Comparison of ENCODE assay signal across 39 cellular contexts in genomic region chr1:26090893-26091292, GRCh38. TPM values are rescaled to one million over a fixed set of nuclear protein-coding genes. Genes with fewer than 3 reads are reported as not detected.
"Had no signal": no experiment of that assay in that cellular context is flagged by ENCODE, and none has a peak within 500 bp of the region (broad histone marks: within the 10 kb centered on the region; RNA-seq: fewer than 3 reads in every experiment).

No MANE protein-coding gene starts in this region.

- H3K36me3 ChIP-seq: adrenal gland, ascending aorta, brain microvascular endothelial cell, breast epithelium, cardiac muscle cell had no signal

- H3K27ac Mint-ChIP-seq: activated naive CD4-positive, alpha-beta T cell treated with anti-CD3 and anti-CD28 coated beads for 36 hours; activated naive CD4-positive, alpha-beta T cell treated with anti-CD3 and anti-CD28 coated beads, Interleukin-2, amount 10 ng/mL, durations not matched to agents 7 days and 5 days; activated naive CD4-positive, alpha-beta T cell treated with anti-CD3 and anti-CD28 coated beads, Interleukin-2, amount 50 U/mL, for 24 hours; activated naive CD4-positive, alpha-beta T cell treated with anti-CD3 and anti-CD28 coated beads, Interleukin-2, amount 50 U/mL, for 72 hours; activated naive CD8-positive, alpha-beta T cell; activated naive CD8-positive, alpha-beta T cell treated with anti-CD3 and anti-CD28 coated beads for 36 hours; activated naive CD8-positive, alpha-beta T cell treated with anti-CD3 and anti-CD28 coated beads, Interleukin-2, amount 10 ng/mL, durations not matched to agents 7 days and 5 days; activated naive CD8-positive, alpha-beta T cell treated with anti-CD3 and anti-CD28 coated beads, Interleukin-2, amount 50 U/mL, for 24 hours; activated T-cell treated with anti-CD3 and anti-CD28 coated beads, Interleukin-2, amount 50 U/mL, for 24 hours; activated T-cell treated with anti-CD3 and anti-CD28 coated beads, Interleukin-2, amount 50 U/mL, for 72 hours; activated T-helper 1 cell treated with anti-CD3 and anti-CD28 coated beads, Interleukin-12 subunit alpha, Interleukin-12 subunit beta, Interleukin-2, Interleukin-4 antibody, amounts not matched to agents 30 ng/mL and 10 ng/mL and 1 ng/mL, durations not matched to agents 14 hours and 24 hours and 36 hours; activated T-helper 17 cell treated with anti-CD3 and anti-CD28 coated beads, Interleukin-2, amount 50 U/mL, for 72 hours; activated T-helper 2 cell treated with anti-CD3 and anti-CD28 coated beads, Interferon-gamma antibody, Interleukin-2, Interleukin-4, amounts not matched to agents 10 μg/mL and 5 μg/mL and 100 μg/mL, durations not matched to agents 14 hours and 24 hours and 36 hours; brain had no signal

- H3K4me1 ChIP-seq: ascending aorta, breast epithelium had no signal

- H3K4me3 Mint-ChIP-seq: activated naive CD4-positive, alpha-beta T cell treated with anti-CD3 and anti-CD28 coated beads for 36 hours; activated naive CD4-positive, alpha-beta T cell treated with anti-CD3 and anti-CD28 coated beads, Interleukin-2, amount 10 ng/mL, durations not matched to agents 7 days and 5 days; activated naive CD4-positive, alpha-beta T cell treated with anti-CD3 and anti-CD28 coated beads, Interleukin-2, amount 50 U/mL, for 24 hours; activated naive CD8-positive, alpha-beta T cell; activated naive CD8-positive, alpha-beta T cell treated with anti-CD3 and anti-CD28 coated beads for 36 hours; activated naive CD8-positive, alpha-beta T cell treated with anti-CD3 and anti-CD28 coated beads, Interleukin-2, amount 10 ng/mL, durations not matched to agents 7 days and 5 days; activated naive CD8-positive, alpha-beta T cell treated with anti-CD3 and anti-CD28 coated beads, Interleukin-2, amount 50 U/mL, for 24 hours; activated T-cell treated with anti-CD3 and anti-CD28 coated beads, Interleukin-2, amount 50 U/mL, for 24 hours; activated T-cell treated with anti-CD3 and anti-CD28 coated beads, Interleukin-2, amount 50 U/mL, for 4 hours; activated T-cell treated with anti-CD3 and anti-CD28 coated beads, Interleukin-2, amount 50 U/mL, for 72 hours; activated T-helper 1 cell treated with anti-CD3 and anti-CD28 coated beads, Interleukin-12 subunit alpha, Interleukin-12 subunit beta, Interleukin-2, Interleukin-4 antibody, amounts not matched to agents 30 ng/mL and 10 ng/mL and 1 ng/mL, durations not matched to agents 14 hours and 24 hours and 36 hours; activated T-helper 17 cell treated with anti-CD3 and anti-CD28 coated beads, Interleukin-2, amount 50 U/mL, for 72 hours; brain; central memory CD8-positive, alpha-beta T cell had no signal

- FAIRE-seq: astrocyte, bronchial epithelial cell, colon had no signal

- H3K27me3 ChIP-seq: ascending aorta, brain microvascular endothelial cell, cardiac muscle cell had no signal

- DNase-seq: activated effector memory CD4-positive, alpha-beta T cell treated with Interleukin-2 at 50 U/mL for 16 hours; activated gamma-delta T cell; activated gamma-delta T cell treated with Interleukin-2 at 50 U/mL for 16 hours; activated naive CD4-positive, alpha-beta T cell; activated naive CD4-positive, alpha-beta T cell treated with anti-CD3 and anti-CD28 coated beads for 36 hours; activated naive CD4-positive, alpha-beta T cell treated with anti-CD3 and anti-CD28 coated beads, Interleukin-2, amount 10 ng/mL, durations not matched to agents 7 days and 5 days; activated naive CD4-positive, alpha-beta T cell treated with anti-CD3 and anti-CD28 coated beads, Interleukin-2, amount 50 U/mL, for 16 hours; activated naive CD4-positive, alpha-beta T cell treated with Interleukin-2 at 50 U/mL for 16 hours; activated naive CD8-positive, alpha-beta T cell treated with anti-CD3 and anti-CD28 coated beads for 36 hours; activated naive CD8-positive, alpha-beta T cell treated with anti-CD3 and anti-CD28 coated beads, Interleukin-2, amount 10 ng/mL, durations not matched to agents 7 days and 5 days; activated naive CD8-positive, alpha-beta T cell treated with anti-CD3 and anti-CD28 coated beads, Interleukin-2, amount 50 U/mL, for 24 hours; activated T-cell treated with anti-CD3 and anti-CD28 coated beads, Interleukin-2, amount 50 U/mL, for 24 hours; activated T-cell treated with anti-CD3 and anti-CD28 coated beads, Interleukin-2, amount 50 U/mL, for 4 hours; activated T-cell treated with anti-CD3 and anti-CD28 coated beads, Interleukin-2, amount 50 U/mL, for 48 hours; activated T-cell treated with anti-CD3 and anti-CD28 coated beads, Interleukin-2, amount 50 U/mL, for 72 hours; adrenal gland; amniotic stem cell; amygdala; anterior cingulate cortex; aorta; brain microvascular endothelial cell; caudate nucleus; central memory CD4-positive, alpha-beta T cell; cerebellar nuclear complex had no signal

- H3K9me3 ChIP-seq: adrenal gland, ascending aorta, breast epithelium had no signal

- ATAC-seq: activated naive CD4-positive, alpha-beta T cell treated with anti-CD3 and anti-CD28 coated beads, Interleukin-2, amount 50 U/mL, for 72 hours; activated naive CD8-positive, alpha-beta T cell treated with anti-CD3 and anti-CD28 coated beads, Interleukin-2, amount 50 U/mL, for 24 hours; activated T-cell treated with anti-CD3 and anti-CD28 coated beads, Interleukin-2, amount 50 U/mL, for 4 hours; activated T-cell treated with anti-CD3 and anti-CD28 coated beads, Interleukin-2, amount 50 U/mL, for 72 hours; activated T-helper 17 cell treated with anti-CD3 and anti-CD28 coated beads, Interleukin-2, amount 50 U/mL, for 72 hours had no signal

- H3K4me3 ChIP-seq: adrenal gland, ascending aorta, breast epithelium, cardiac muscle cell had no signal

- H3K36me3 Mint-ChIP-seq: activated naive CD4-positive, alpha-beta T cell treated with anti-CD3 and anti-CD28 coated beads, Interleukin-2, amount 10 ng/mL, durations not matched to agents 7 days and 5 days; activated naive CD4-positive, alpha-beta T cell treated with anti-CD3 and anti-CD28 coated beads, Interleukin-2, amount 50 U/mL, for 24 hours; activated naive CD4-positive, alpha-beta T cell treated with anti-CD3 and anti-CD28 coated beads, Interleukin-2, amount 50 U/mL, for 72 hours; activated naive CD8-positive, alpha-beta T cell; activated naive CD8-positive, alpha-beta T cell treated with anti-CD3 and anti-CD28 coated beads for 36 hours; activated naive CD8-positive, alpha-beta T cell treated with anti-CD3 and anti-CD28 coated beads, Interleukin-2, amount 10 ng/mL, durations not matched to agents 7 days and 5 days; brain had no signal

- H3K9me3 Mint-ChIP-seq: activated naive CD4-positive, alpha-beta T cell treated with anti-CD3 and anti-CD28 coated beads for 36 hours; activated naive CD4-positive, alpha-beta T cell treated with anti-CD3 and anti-CD28 coated beads, Interleukin-2, amount 10 ng/mL, durations not matched to agents 7 days and 5 days; activated naive CD4-positive, alpha-beta T cell treated with anti-CD3 and anti-CD28 coated beads, Interleukin-2, amount 50 U/mL, for 24 hours; activated naive CD4-positive, alpha-beta T cell treated with anti-CD3 and anti-CD28 coated beads, Interleukin-2, amount 50 U/mL, for 72 hours; activated naive CD8-positive, alpha-beta T cell treated with anti-CD3 and anti-CD28 coated beads for 36 hours; activated naive CD8-positive, alpha-beta T cell treated with anti-CD3 and anti-CD28 coated beads, Interleukin-2, amount 10 ng/mL, durations not matched to agents 7 days and 5 days; activated naive CD8-positive, alpha-beta T cell treated with anti-CD3 and anti-CD28 coated beads, Interleukin-2, amount 50 U/mL, for 24 hours; activated T-cell treated with anti-CD3 and anti-CD28 coated beads, Interleukin-2, amount 50 U/mL, for 24 hours; activated T-cell treated with anti-CD3 and anti-CD28 coated beads, Interleukin-2, amount 50 U/mL, for 4 hours; activated T-cell treated with anti-CD3 and anti-CD28 coated beads, Interleukin-2, amount 50 U/mL, for 72 hours; activated T-helper 1 cell treated with anti-CD3 and anti-CD28 coated beads, Interleukin-12 subunit alpha, Interleukin-12 subunit beta, Interleukin-2, Interleukin-4 antibody, amounts not matched to agents 30 ng/mL and 10 ng/mL and 1 ng/mL, durations not matched to agents 14 hours and 24 hours and 36 hours; activated T-helper 17 cell treated with anti-CD3 and anti-CD28 coated beads, Interleukin-2, amount 50 U/mL, for 72 hours; activated T-helper 2 cell treated with anti-CD3 and anti-CD28 coated beads, Interferon-gamma antibody, Interleukin-2, Interleukin-4, amounts not matched to agents 10 μg/mL and 5 μg/mL and 100 μg/mL, durations not matched to agents 14 hours and 24 hours and 36 hours; central memory CD8-positive, alpha-beta T cell had no signal

- H3K27ac ChIP-seq: adrenal gland, ascending aorta, brain microvascular endothelial cell, breast epithelium, cardiac muscle cell had no signal

- H3K4me1 Mint-ChIP-seq: activated naive CD4-positive, alpha-beta T cell treated with anti-CD3 and anti-CD28 coated beads, Interleukin-2, amount 10 ng/mL, durations not matched to agents 7 days and 5 days; activated naive CD4-positive, alpha-beta T cell treated with anti-CD3 and anti-CD28 coated beads, Interleukin-2, amount 50 U/mL, for 24 hours; activated naive CD8-positive, alpha-beta T cell treated with anti-CD3 and anti-CD28 coated beads for 36 hours; activated naive CD8-positive, alpha-beta T cell treated with anti-CD3 and anti-CD28 coated beads, Interleukin-2, amount 10 ng/mL, durations not matched to agents 7 days and 5 days; activated naive CD8-positive, alpha-beta T cell treated with anti-CD3 and anti-CD28 coated beads, Interleukin-2, amount 50 U/mL, for 24 hours; activated T-helper 17 cell treated with anti-CD3 and anti-CD28 coated beads, Interleukin-2, amount 50 U/mL, for 72 hours; central memory CD8-positive, alpha-beta T cell had no signal

RNA-seq across cellular contexts. Expression of gene TRIM63, which starts 23.5 kb away (rescaled TPM):
- total RNA-seq: activated naive CD8-positive, alpha-beta T cell treated with anti-CD3 and anti-CD28 coated beads for 36 hours; activated naive CD8-positive, alpha-beta T cell treated with anti-CD3 and anti-CD28 coated beads, Interleukin-2, amount 10 ng/mL, durations not matched to agents 7 days and 5 days; activated T-cell treated with anti-CD3 and anti-CD28 coated beads, Interleukin-2, amount 50 U/mL, for 4 hours; activated T-helper 1 cell treated with anti-CD3 and anti-CD28 coated beads, Interleukin-12 subunit alpha, Interleukin-12 subunit beta, Interleukin-2, Interleukin-4 antibody, amounts not matched to agents 30 ng/mL and 10 ng/mL and 1 ng/mL, durations not matched to agents 14 hours and 24 hours and 36 hours; activated T-helper 17 cell treated with anti-CD3 and anti-CD28 coated beads, Interleukin-2, amount 50 U/mL, for 72 hours; activated T-helper 2 cell treated with anti-CD3 and anti-CD28 coated beads, Interferon-gamma antibody, Interleukin-2, Interleukin-4, amounts not matched to agents 10 μg/mL and 5 μg/mL and 100 μg/mL, durations not matched to agents 14 hours and 24 hours and 36 hours; ascending aorta; astrocyte; bronchial epithelial cell; cerebellum had no signal

RNA-seq across cellular contexts. Expression of gene SLC30A2, which starts 45.0 kb away (rescaled TPM):
- total RNA-seq: activated naive CD4-positive, alpha-beta T cell treated with anti-CD3 and anti-CD28 coated beads for 36 hours; activated naive CD4-positive, alpha-beta T cell treated with anti-CD3 and anti-CD28 coated beads, Interleukin-2, amount 50 U/mL, for 72 hours; activated naive CD8-positive, alpha-beta T cell treated with anti-CD3 and anti-CD28 coated beads for 36 hours; activated naive CD8-positive, alpha-beta T cell treated with anti-CD3 and anti-CD28 coated beads, Interleukin-2, amount 10 ng/mL, durations not matched to agents 7 days and 5 days; activated T-cell treated with anti-CD3 and anti-CD28 coated beads, Interleukin-2, amount 50 U/mL, for 4 hours; activated T-cell treated with anti-CD3 and anti-CD28 coated beads, Interleukin-2, amount 50 U/mL, for 72 hours; activated T-helper 1 cell treated with anti-CD3 and anti-CD28 coated beads, Interleukin-12 subunit alpha, Interleukin-12 subunit beta, Interleukin-2, Interleukin-4 antibody, amounts not matched to agents 30 ng/mL and 10 ng/mL and 1 ng/mL, durations not matched to agents 14 hours and 24 hours and 36 hours; activated T-helper 17 cell treated with anti-CD3 and anti-CD28 coated beads, Interleukin-2, amount 50 U/mL, for 72 hours; activated T-helper 2 cell treated with anti-CD3 and anti-CD28 coated beads, Interferon-gamma antibody, Interleukin-2, Interleukin-4, amounts not matched to agents 10 μg/mL and 5 μg/mL and 100 μg/mL, durations not matched to agents 14 hours and 24 hours and 36 hours; aorta; ascending aorta; astrocyte; bronchial epithelial cell; cerebellum had no signal
